21 cellular contexts compared by ENCODE assay signal in genomic region chr13:23660249-23660648, GRCh38.
"Had no signal": no experiment of that assay in that cellular context is flagged by ENCODE, and none has a peak within 500 bp of the region (broad histone marks: within the 10 kb centered on the region; RNA-seq: fewer than 3 reads in every experiment).

No MANE protein-coding gene starts in this region.

- H3K4me3 Mint-ChIP-seq: endodermal cell; naive thymus-derived CD4-positive, alpha-beta T cell; nephron progenitor cell; stimulated activated naive B cell treated with anti-CD40 and anti-IgM and Interleukin-4, amounts not matched to agents 10 μg/mL and 1 μg/mL and 100 μg/mL, for 72 hours; stimulated activated naive CD8-positive, alpha-beta T cell treated with anti-CD3 and anti-CD28 coated beads, Interleukin-15, amount 100 ng/mL, for 72 hours had no signal

- DNase-seq: effector CD4-positive, alpha-beta T cell; endodermal cell; erythroblast; foreskin keratinocyte; head of caudate nucleus; hippocampal formation; left colon; mesendoderm; naive thymus-derived CD4-positive, alpha-beta T cell; nephron progenitor cell; psoas muscle; retina; stimulated activated CD4-positive, alpha-beta T cell treated with anti-CD3 and anti-CD28 coated beads, Interleukin-2, amount 100 ng/mL, for 24 hours; stimulated activated CD4-positive, alpha-beta T cell treated with anti-CD3 and anti-CD28 coated beads, Interleukin-4, amount 100 ng/mL, for 4 hours; stimulated activated naive B cell treated with anti-CD40 and anti-IgM and Interleukin-4, amounts not matched to agents 10 μg/mL and 1 μg/mL and 100 μg/mL, for 72 hours; stimulated activated naive CD8-positive, alpha-beta T cell treated with anti-CD3 and anti-CD28 coated beads, Interleukin-15, amount 100 ng/mL, for 72 hours; testis; upper lobe of right lung had no signal

- H3K27me3 ChIP-seq: foreskin keratinocyte, testis, tibial nerve, upper lobe of right lung, vagina had no signal

- H3K4me3 ChIP-seq: psoas muscle, testis, tibial nerve, upper lobe of right lung, vagina had no signal

- ATAC-seq: foreskin keratinocyte; left colon; naive thymus-derived CD4-positive, alpha-beta T cell; psoas muscle; sciatic nerve; stimulated activated naive B cell treated with anti-CD40 and anti-IgM and Interleukin-4, amounts not matched to agents 10 μg/mL and 1 μg/mL and 100 μg/mL, for 72 hours; stimulated activated naive CD8-positive, alpha-beta T cell treated with anti-CD3 and anti-CD28 coated beads, Interleukin-15, amount 100 ng/mL, for 72 hours; upper lobe of right lung had no signal

- H3K9me3 ChIP-seq: testis, upper lobe of right lung, vagina had no signal

- H3K27ac ChIP-seq: foreskin keratinocyte, psoas muscle, upper lobe of right lung, vagina had no signal

- H3K27ac Mint-ChIP-seq: endodermal cell; naive thymus-derived CD4-positive, alpha-beta T cell; stimulated activated naive B cell treated with anti-CD40 and anti-IgM and Interleukin-4, amounts not matched to agents 10 μg/mL and 1 μg/mL and 100 μg/mL, for 72 hours; stimulated activated naive CD8-positive, alpha-beta T cell treated with anti-CD3 and anti-CD28 coated beads, Interleukin-15, amount 100 ng/mL, for 72 hours had no signal

- H3K36me3 ChIP-seq: upper lobe of right lung, vagina had no signal

- H3K4me1 Mint-ChIP-seq: endodermal cell; naive thymus-derived CD4-positive, alpha-beta T cell; stimulated activated naive CD8-positive, alpha-beta T cell treated with anti-CD3 and anti-CD28 coated beads, Interleukin-15, amount 100 ng/mL, for 72 hours had no signal

- H3K4me1 ChIP-seq: foreskin keratinocyte, psoas muscle had no signal

- H3K36me3 Mint-ChIP-seq: naive thymus-derived CD4-positive, alpha-beta T cell had no signal
